In the genomic region with DNA sequence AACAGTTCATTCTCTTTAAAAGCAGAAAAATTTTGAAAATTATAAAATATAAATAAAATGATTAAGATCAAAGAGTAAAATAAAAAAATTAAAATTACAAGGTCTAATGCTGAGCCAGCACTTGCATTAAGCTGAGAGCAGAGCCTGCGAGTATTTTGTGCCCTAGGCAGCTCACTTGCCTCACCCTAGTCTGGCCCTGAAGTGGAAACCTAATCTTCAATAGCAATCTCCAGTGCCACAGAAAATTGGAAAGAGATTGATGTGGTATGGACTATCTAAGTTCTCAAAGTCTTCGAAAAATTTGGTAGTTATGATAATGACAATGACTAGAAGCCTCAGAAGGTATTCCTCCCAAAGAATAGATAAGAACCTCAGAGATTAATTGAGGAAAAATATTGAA, we compare ENCODE assay signal across 1 cellular context.
TF ChIP-seq lines count a peak whose summit lies in the region.

No MANE protein-coding gene starts in this region.

TF ChIP-seq in IMR-90, 13 proteins besides CTCF, POLR2A, EP300 and RAD21 (continued from another document):
- no peak for TF ChIP-seq MAFK (IDR thresholded peaks at IDR 0.05; ENCODE audit: low read depth, low read length)
